Comparison of ENCODE assay signal across 12 cellular contexts in genomic region chr19:35790981-35791813, GRCh38. TPM values are rescaled to one million over a fixed set of nuclear protein-coding genes. Genes with fewer than 3 reads are reported as not detected.
DNase-seq lines count a peak whose midpoint lies in the region; TF ChIP-seq lines count a peak whose summit lies in the region.
"Had no signal": no experiment of that assay in that cellular context is flagged by ENCODE, and none has a peak within 500 bp of the region (broad histone marks: within the 10 kb centered on the region; RNA-seq: fewer than 3 reads in every experiment).

No MANE protein-coding gene starts in this region.

- no peak overlapping the region for H2BK120ac ChIP-seq in H9 (ENCODE audit: low read depth, low read length, poor library complexity, severe bottlenecking)

- H3K79me2 ChIP-seq in H9 (ENCODE audit: insufficient read depth, low read length) (no peaks in the 10 kb centered on the region), neural cell (replicated peaks; ENCODE audit: insufficient read depth, low read length) (no peaks in the 10 kb centered on the region)

- H3K23me2 ChIP-seq in H9 (ENCODE audit: insufficient read length, low read depth, low read length, poor library complexity, severe bottlenecking) = no peaks in the 10 kb centered on the region

- H2BK15ac ChIP-seq in H9 (ENCODE audit: low read depth, low read length) = no peak overlapping the region

- no peaks in the 10 kb centered on the region for H3K79me1 ChIP-seq in H9 (ENCODE audit: insufficient read depth, low read depth, low read length, poor library complexity, severe bottlenecking)

- H3K56ac ChIP-seq in H9 (ENCODE audit: insufficient read length, low read depth, low read length) = no peak overlapping the region

- no peak overlapping the region for H2BK12ac ChIP-seq in H9 (ENCODE audit: insufficient read length, low read depth, low read length)

- no peak overlapping the region for H3K4me2 ChIP-seq in H9 (ENCODE audit: insufficient read depth, insufficient read length, low read length)
- no peak overlapping the region for H3K4me2 ChIP-seq in neural cell (ENCODE audit: low read length)

- no peak overlapping the region for H3K23ac ChIP-seq in H9 (ENCODE audit: insufficient read length, low read depth, low read length)

- no peak overlapping the region for H2AK5ac ChIP-seq in H9 (ENCODE audit: insufficient read length, low read length)

- no peak overlapping the region for H4K5ac ChIP-seq in H9 (ENCODE audit: insufficient read length, low read depth, low read length)

- H4K8ac ChIP-seq in H9 (replicated peaks; ENCODE audit: insufficient read length, low read depth, low read length) = no peak overlapping the region

- no peaks in the 10 kb centered on the region for H3F3A ChIP-seq in neural cell (ENCODE audit: insufficient read depth, low read length, poor library complexity, severe bottlenecking)

- TF ChIP-seq CTCF in H9 (conservative IDR thresholded peaks at IDR 0.05) = peak; percentile 20; the same call in 1 of the 3 replicates
- peak; percentile 29 for TF ChIP-seq CTCF in neural cell (IDR thresholded peaks at IDR 0.05; ENCODE audit: poor library complexity, severe bottlenecking)

- peak overlapping the region in 1 of 3 experiments; percentile 52; a peak in 1 of 7 replicates for H3K27ac Mint-ChIP-seq in H9

- H3K9ac ChIP-seq in H9 (ENCODE audit: extremely low read depth, insufficient read length, low read length) = no peak overlapping the region
- no peak overlapping the region for H3K9ac ChIP-seq in neural cell (ENCODE audit: low read length)

- H3K36me3 ChIP-seq in neural cell (ENCODE audit: insufficient read depth, low read length) (no peaks in the 10 kb centered on the region), MG63 (no peaks in the 10 kb centered on the region)

- peaks cover 16% of the 10 kb centered on the region for H3K27me3 Mint-ChIP-seq in H9 (ENCODE audit: low read depth)

- H3K27me3 ChIP-seq in H9 (ENCODE audit: insufficient read depth, low read length) (no peaks in the 10 kb centered on the region; the same call in 1 of the 2 replicates), neural cell (ENCODE audit: insufficient read depth, low read depth, low read length) (peaks cover 3% of the 10 kb centered on the region), MG63 (no peaks in the 10 kb centered on the region)
- H3K27me3 ChIP-seq: testis had no signal

- no peak overlapping the region for H3T11ph ChIP-seq in H9 (ENCODE audit: low read length)

- H4K20me1 ChIP-seq in H9 (ENCODE audit: control insufficient read depth, insufficient read depth, insufficient read length) (peaks cover 3% of the 10 kb centered on the region), neural cell (ENCODE audit: insufficient read depth) (no peaks in the 10 kb centered on the region)

- peaks cover 3 to 8% of the 10 kb centered on the region in 2 experiments; a peak in 3 of 4 replicates for H3K4me1 Mint-ChIP-seq in H9
- H3K4me1 Mint-ChIP-seq: neural crest cell had no signal

- H3K4me3 Mint-ChIP-seq in H9 = no peak overlapping the region
- H3K4me3 Mint-ChIP-seq: neural crest cell had no signal

- H2BK5ac ChIP-seq in H9 (ENCODE audit: insufficient read length, low read length) = no peak overlapping the region

- H3K4ac ChIP-seq in H9 (ENCODE audit: low read depth, low read length) = no peak overlapping the region

- H2BK20ac ChIP-seq in H9 (ENCODE audit: low read depth, low read length, poor library complexity, severe bottlenecking) = no peak overlapping the region

- H4K91ac ChIP-seq in H9 (ENCODE audit: insufficient read length, low read depth, low read length) = no peak overlapping the region

- no peak overlapping the region for H3K4me3 ChIP-seq in neural cell (ENCODE audit: low read length)
- no peak overlapping the region for H3K4me3 ChIP-seq in MG63
- H3K4me3 ChIP-seq: testis had no signal

- H2AFZ ChIP-seq in H9 (ENCODE audit: low read length) = no peak overlapping the region
- H2AFZ ChIP-seq in neural cell (ENCODE audit: low read depth, low read length) = no peak overlapping the region

- H3K4me1 ChIP-seq in H9 (ENCODE audit: insufficient read depth, low read length) = no peaks in the 10 kb centered on the region
- H3K4me1 ChIP-seq: testis had no signal

- H3K27ac ChIP-seq in H9 (ENCODE audit: insufficient read length, low read depth, low read length) = no peak overlapping the region
- H3K27ac ChIP-seq in neural cell (ENCODE audit: low read length) = no peak overlapping the region
- H3K27ac ChIP-seq: testis had no signal

- TF ChIP-seq RAD21 in neural cell (conservative IDR thresholded peaks at IDR 0.05) = no peak

- no peaks in the 10 kb centered on the region; a peak in 1 of 7 replicates for H3K36me3 Mint-ChIP-seq in H9 (ENCODE audit: insufficient read depth in 1 of 3, low read depth in 3 of 3)

- no peaks in the 10 kb centered on the region for H3K9me3 Mint-ChIP-seq in H9
- H3K9me3 Mint-ChIP-seq: neural crest cell had no signal

- no peak for TF ChIP-seq EP300 in neural cell (conservative IDR thresholded peaks at IDR 0.05; ENCODE audit: poor library complexity, severe bottlenecking)

- no peaks in the 10 kb centered on the region for H3K9me2 ChIP-seq in neural cell (ENCODE audit: insufficient read depth, low read length)

- no peaks in the 10 kb centered on the region for H3K9me3 ChIP-seq in H9 (ENCODE audit: control insufficient read depth, low read depth, low read length)
- H3K9me3 ChIP-seq in neural cell (ENCODE audit: low read length) = no peaks in the 10 kb centered on the region
- no peaks in the 10 kb centered on the region for H3K9me3 ChIP-seq in MG63
- H3K9me3 ChIP-seq: testis had no signal

- H3K14ac ChIP-seq in H9 (ENCODE audit: insufficient read depth, low read length) = no peak overlapping the region

- WGBS in H9 (ENCODE audit: extremely low coverage, insufficient read length, low lambda C conversion rate) = no CpG with 5 or more reads among the region's 20 CpGs

- DNase-seq in activated CD4-positive, alpha-beta T cell treated with anti-CD3 and anti-CD28 coated beads for 48 hours = peak; percentile 25
- DNase-seq in activated CD4-positive, alpha-beta T cell treated with anti-CD3 and anti-CD28 coated beads, Interleukin-2, amount 50 U/mL, for 4 hours = no peak
- DNase-seq in H9 (no peak), SHP77 (lab: John Stamatoyannopoulos, UW) (peak; percentile 24 to 66), MG63 (no peak), NCI-H446 treated with DMSO at 0.1 percent for 48 hours (lab: John Stamatoyannopoulos, UW) (no peak), SW480 (ENCODE audit: low spot score) (no peak)
- DNase-seq: stimulated activated CD4-positive, alpha-beta T cell treated with anti-CD3 and anti-CD28 coated beads, Interleukin-2, amount 100 ng/mL, for 48 hours; T-helper 9 cell; testis had no signal

- no peak overlapping the region for H3K18ac ChIP-seq in H9 (ENCODE audit: insufficient read length, low read depth, low read length)

TF ChIP-seq in neural cell, 6 proteins besides CTCF, POLR2A, EP300 and RAD21:
- TF ChIP-seq REST (IDR thresholded peaks at IDR 0.05; ENCODE audit: borderline replicate concordance) = no peak
- TF ChIP-seq POLR2AphosphoS5 (IDR thresholded peaks at IDR 0.05) = no peak
- TF ChIP-seq MXI1 (conservative IDR thresholded peaks at IDR 0.05; ENCODE audit: poor library complexity, severe bottlenecking) = no peak
- no peak for TF ChIP-seq EZH2 (IDR thresholded peaks at IDR 0.05; ENCODE audit: borderline replicate concordance, insufficient read depth, low read length, poor library complexity, severe bottlenecking)

RNA-seq across cellular contexts. Expression of gene ARHGAP33, which starts 15.8 kb away (rescaled TPM):
- 18.7 and 19.5 TPM in 2 replicates for total RNA-seq in H9 (2021)
- polyA plus RNA-seq in neural cell = 20.5 and 46.0 TPM in 2 replicates
- polyA minus RNA-seq in neural cell = 129 and 141 TPM in 2 replicates
- 0.42 and 1.6 TPM in 2 replicates for total RNA-seq in MG63 (2014; rRNA removed; shearing (Covaris generic); ENCODE audit: low replicate concordance)

RNA-seq across cellular contexts. Expression of gene PRODH2, which starts 21.4 kb away (rescaled TPM):
- total RNA-seq in H9 (2021) = not detected in 2 replicates
- not detected in 2 replicates for polyA plus RNA-seq in neural cell
- not detected in 2 replicates for polyA minus RNA-seq in neural cell
- not detected in 2 replicates for total RNA-seq in MG63 (2014; rRNA removed; shearing (Covaris generic); ENCODE audit: low replicate concordance)
- total RNA-seq: neural crest cell had no signal

RNA-seq across cellular contexts. Expression of gene PROSER3, which starts 33.2 kb away (rescaled TPM):
- total RNA-seq in H9 (2021) = 21.8 and 29.1 TPM in 2 replicates
- 1.2 and 1.5 TPM in 2 replicates for polyA plus RNA-seq in neural cell
- 6.1 and 6.6 TPM in 2 replicates for polyA minus RNA-seq in neural cell
- total RNA-seq in MG63 (2014; rRNA removed; shearing (Covaris generic); ENCODE audit: low replicate concordance) = 0.47 and 8.9 TPM in 2 replicates

RNA-seq across cellular contexts. Expression of gene HSPB6, which starts 34.4 kb away (rescaled TPM):
- total RNA-seq in H9 (2021) = 0.37 TPM in 2 replicates
- polyA plus RNA-seq in neural cell = not detected in 2 replicates
- polyA minus RNA-seq in neural cell = not detected in 2 replicates
- not detected in 2 replicates for total RNA-seq in MG63 (2014; rRNA removed; shearing (Covaris generic); ENCODE audit: low replicate concordance)

RNA-seq across cellular contexts. Expression of gene LIN37, which starts 42.8 kb away (rescaled TPM):
- 4.7 and 5.9 TPM in 2 replicates for total RNA-seq in H9 (2021)
- polyA plus RNA-seq in neural cell = 25.7 and 37.2 TPM in 2 replicates
- 14.9 and 17.1 TPM in 2 replicates for polyA minus RNA-seq in neural cell
- 2.4 and 4.1 TPM in 2 replicates for total RNA-seq in MG63 (2014; rRNA removed; shearing (Covaris generic); ENCODE audit: low replicate concordance)

Comparison
In these comparisons a context has a peak if more than half of its experiments do, and no peak if none do; other contexts are left out.
1. DNase-seq: peak in activated CD4-positive, alpha-beta T cell treated with anti-CD3 and anti-CD28 coated beads for 48 hours (single experiment) and SHP77 (2 of 2); none in activated CD4-positive, alpha-beta T cell treated with anti-CD3 and anti-CD28 coated beads, Interleukin-2, amount 50 U/mL, for 4 hours (0 of 2), H9 (single experiment), MG63 (single experiment), NCI-H446 treated with DMSO at 0.1 percent for 48 hours (single experiment) and SW480 (single experiment).